20 cellular contexts compared by ENCODE assay signal in genomic region chr4:2266821-2267220, GRCh38.
"Had no signal": no experiment of that assay in that cellular context is flagged by ENCODE, and none has a peak within 500 bp of the region (broad histone marks: within the 10 kb centered on the region; RNA-seq: fewer than 3 reads in every experiment).

No MANE protein-coding gene starts in this region.

- H3K4me3 ChIP-seq: coronary artery, esophagus squamous epithelium, gastrocnemius medialis, lower lobe of right lung, skin epidermis, stomach had no signal

- DNase-seq: activated CD4-positive, alpha-beta T cell treated with anti-CD3 and anti-CD28 coated beads for 4 hours; activated CD4-positive, alpha-beta T cell treated with anti-CD3 and anti-CD28 coated beads, Interleukin-2, amount 50 U/mL, for 48 hours; activated CD4-positive, CD25-positive, alpha-beta regulatory T cell; activated CD8-positive, alpha-beta memory T cell treated with anti-CD3 and anti-CD28 coated beads, Interleukin-2, amount 50 U/mL, for 48 hours; activated effector memory CD4-positive, alpha-beta T cell treated with anti-CD3 and anti-CD28 coated beads, Interleukin-2, amount 50 U/mL, for 16 hours; activated naive CD4-positive, alpha-beta T cell treated with anti-CD3 and anti-CD28 coated beads, Interleukin-2, amount 10 ng/mL, durations not matched to agents 7 days and 5 days; activated T-cell treated with anti-CD3 and anti-CD28 coated beads, Interleukin-2, amount 50 U/mL, for 4 hours; esophagus squamous epithelium; islet precursor cell; lower lobe of right lung; naive thymus-derived CD4-positive, alpha-beta T cell; retina; stimulated activated CD4-positive, alpha-beta T cell treated with anti-CD3 and anti-CD28 coated beads, Interleukin-2, amount 100 ng/mL, for 24 hours; T1000 had no signal

- H3K36me3 ChIP-seq: gastrocnemius medialis, lower lobe of right lung had no signal

- ATAC-seq: activated T-cell treated with anti-CD3 and anti-CD28 coated beads, Interleukin-2, amount 50 U/mL, for 4 hours; left colon; lower lobe of right lung; naive thymus-derived CD4-positive, alpha-beta T cell; stimulated activated memory B cell treated with anti-CD40 and anti-IgM and Interleukin-4, amounts not matched to agents 10 μg/mL and 1 μg/mL and 100 μg/mL, for 72 hours had no signal

- H3K9me3 ChIP-seq: esophagus squamous epithelium, gastrocnemius medialis, lower lobe of right lung, stomach had no signal

- H3K27me3 ChIP-seq: esophagus squamous epithelium, gastrocnemius medialis, stomach had no signal
